8 cellular contexts compared by ENCODE assay signal in genomic region chrX:65690057-65690855, GRCh38. TPM values are rescaled to one million over a fixed set of nuclear protein-coding genes. Genes with fewer than 3 reads are reported as not detected.
DNase-seq lines count a peak whose midpoint lies in the region; ATAC-seq, FAIRE-seq and TF ChIP-seq lines count a peak whose summit lies in the region.

No MANE protein-coding gene starts in this region.

- H3K4me2 ChIP-seq in DND-41 (ENCODE audit: insufficient read depth, low read length), result no peak overlapping the region

- H3K4me3 ChIP-seq in DND-41 (ENCODE audit: low read depth in 1 of 2, low read length in 2 of 2), result no peak overlapping the region
- no peak overlapping the region for H3K4me3 ChIP-seq in psoas muscle

- H2AFZ ChIP-seq in DND-41 (ENCODE audit: low read depth, low read length), result no peak overlapping the region

- H3K36me3 ChIP-seq in DND-41 (ENCODE audit: insufficient read depth, low read length) (peaks cover 26% of the 10 kb centered on the region), psoas muscle (ENCODE audit: insufficient read depth in 1 of 2, low read depth in 1 of 2) (no peaks in the 10 kb centered on the region)

- DNase-seq in DND-41 (no peak), RCC 7860 (ENCODE audit: low spot score) (peak; percentile 85), psoas muscle (peak in 1 of 2 donors; percentile 60), germinal center (ENCODE audit: low spot score) (no peak), NCI-H1417 treated with DMSO at 0.1 percent for 48 hours (lab: John Stamatoyannopoulos, UW) (no peak), middle frontal gyrus (ENCODE audit: extremely low spot score, low spot score) (no peak)

- peaks cover 67% of the 10 kb centered on the region for H4K20me1 ChIP-seq in DND-41 (ENCODE audit: insufficient read depth, low read length)

- H3K27ac ChIP-seq in DND-41 (ENCODE audit: low read length) (peak overlapping the region; percentile 59), psoas muscle (peak overlapping the region; percentile 80)

- H3K9ac ChIP-seq in DND-41 (ENCODE audit: low read depth, low read length), result no peak overlapping the region

- H3K79me2 ChIP-seq in DND-41 (ENCODE audit: insufficient read depth, low read length), result peaks cover 99% of the 10 kb centered on the region

- intact Hi-C loops in psoas muscle (cut with DNase I), result no loop called here

- H3K27me3 ChIP-seq in DND-41 (ENCODE audit: insufficient read depth, low read length, poor library complexity) (no peaks in the 10 kb centered on the region), psoas muscle (ENCODE audit: insufficient read depth in 3 of 3, low read length in 2 of 3) (no peaks in the 10 kb centered on the region)

- peak; percentile 88 for FAIRE-seq in RCC 7860 (lab: Jason Lieb, UNC)

- TF ChIP-seq CTCF in DND-41 (IDR thresholded peaks at IDR 0.05; ENCODE audit: borderline replicate concordance, extremely low read depth, low read length, poor library complexity, severe bottlenecking), result no peak
- no peak for TF ChIP-seq CTCF in psoas muscle (IDR thresholded peaks at IDR 0.05)

- ATAC-seq in DND-41 (ENCODE audit: insufficient read depth, low read depth) (no peak), esophagus mucosa (peak; percentile 36), psoas muscle (peak; percentile 90 to 92 (median 92)), GM18519 (IDR thresholded peaks at IDR 0.05; ENCODE audit: low FRiP score, unreplicated experiment) (no peak)

- 35 to 49% (median 48%) methylated on average over 5 of the region's 5 CpGs for WGBS in psoas muscle, 3 donors

- H3K9me3 ChIP-seq in DND-41 (ENCODE audit: insufficient read depth, low read length, severe bottlenecking) (no peaks in the 10 kb centered on the region), psoas muscle (no peaks in the 10 kb centered on the region)

- H3K4me1 ChIP-seq in DND-41 (ENCODE audit: insufficient read depth, low read length) (peaks cover 95% of the 10 kb centered on the region), psoas muscle (peaks cover 39% of the 10 kb centered on the region)

RNA-seq across cellular contexts. Expression of gene MSN, which starts 22.8 kb away (rescaled TPM):
- total RNA-seq in esophagus mucosa, result 139 TPM
- total RNA-seq in psoas muscle, result 100 to 1,000 TPM in 1 of 4 donors, 10 to 100 TPM in 3; 66.0 to 101 (median 84.1) TPM
- polyA plus RNA-seq in psoas muscle, result 100 to 1,000 TPM in 1 of 3 donors, 10 to 100 TPM in 2; 31.4 to 133 (median 36.1) TPM

Comparison
In these comparisons a context has a peak if more than half of its experiments do, and no peak if none do; other contexts are left out.
1. ATAC-seq: peak in esophagus mucosa (single experiment) and psoas muscle (4 of 4); none in DND-41 (single experiment) and GM18519 (single experiment).